Comparison of ENCODE assay signal across 16 cellular contexts in genomic region chr9:79701651-79702050, GRCh38.
A peak's percentile ranks its signal among the peaks of the same experiment; 100 is the strongest.
DNase-seq lines count a peak whose midpoint lies in the region; ATAC-seq and TF ChIP-seq lines count a peak whose summit lies in the region.
"Had no signal": no experiment of that assay in that cellular context is flagged by ENCODE, and none has a peak within 500 bp of the region (broad histone marks: within the 10 kb centered on the region; RNA-seq: fewer than 3 reads in every experiment).

No MANE protein-coding gene starts in this region.

- H3K4me1 ChIP-seq in IMR-90 (ENCODE audit: control insufficient read depth, insufficient read depth, low read length) (no peaks in the 10 kb centered on the region; the same call in 1 of the 2 replicates), adipocyte (ENCODE audit: control insufficient read depth, insufficient read depth, low read length) (no peaks in the 10 kb centered on the region), mucosa of descending colon (ENCODE audit: low read depth) (no peaks in the 10 kb centered on the region)

- DNase-seq in AG10803 (ENCODE audit: low read depth) = peak; percentile 64
- no peak for DNase-seq in IMR-90
- peak; percentile 26 for DNase-seq in adipocyte (ENCODE audit: low read depth)
- DNase-seq in mucosa of descending colon = peak in 1 of 3 donors; percentile 15
- DNase-seq in stimulated activated effector memory CD8-positive, alpha-beta T cell treated with anti-CD3 and anti-CD28 coated beads, Interleukin-12 subunit alpha, Interleukin-12 subunit beta, amount 100 ng/mL, for 72 hours (ENCODE audit: low spot score in 2 of 2) = no peak
- DNase-seq in glutamatergic neuron = no peak
- DNase-seq in activated T-cell treated with anti-CD3 and anti-CD28 coated beads, Interleukin-2, amount 50 U/mL, for 4 hours = no peak
- no peak for DNase-seq in SHP77 (lab: John Stamatoyannopoulos, UW)
- DNase-seq: DMS79 treated with DMSO at 0.1 percent for 48 hours; mammary epithelial cell; NCI-H526 treated with DMSO at 0.1 percent for 48 hours; ovary; stimulated activated CD8-positive, alpha-beta memory T cell treated with anti-CD3 and anti-CD28 coated beads, Interleukin-4, amount 100 ng/mL, for 48 hours had no signal

- TF ChIP-seq CTCF in AG10803 (conservative IDR thresholded peaks at IDR 0.05; ENCODE audit: low read length) (no peak), IMR-90 (conservative IDR thresholded peaks at IDR 0.05; ENCODE audit: low read depth, low read length) (no peak), mucosa of descending colon (IDR thresholded peaks at IDR 0.05) (no peak), glutamatergic neuron (IDR thresholded peaks at IDR 0.05; ENCODE audit: partially characterized antibody, unreplicated experiment) (no peak)

- ATAC-seq in IMR-90 (ENCODE audit: low read depth) (no peak), mucosa of descending colon (peak; percentile 57)
- ATAC-seq in stimulated activated effector memory CD8-positive, alpha-beta T cell treated with anti-CD3 and anti-CD28 coated beads, Interleukin-12 subunit alpha, Interleukin-12 subunit beta, amount 100 ng/mL, for 72 hours = no peak
- ATAC-seq in activated T-cell treated with anti-CD3 and anti-CD28 coated beads, Interleukin-2, amount 50 U/mL, for 4 hours = no peak

- no peak for TF ChIP-seq RAD21 in IMR-90 (IDR thresholded peaks at IDR 0.05; ENCODE audit: low read length)

- H3K4ac ChIP-seq in IMR-90 (ENCODE audit: low read depth, low read length) = no peak overlapping the region

- no peaks in the 10 kb centered on the region for H3K27me3 Mint-ChIP-seq in glutamatergic neuron (ENCODE audit: unreplicated experiment)
- H3K27me3 Mint-ChIP-seq in activated T-cell treated with anti-CD3 and anti-CD28 coated beads, Interleukin-2, amount 50 U/mL, for 4 hours (ENCODE audit: low read depth) = no peaks in the 10 kb centered on the region
- H3K27me3 Mint-ChIP-seq: activated naive CD4-positive, alpha-beta T cell treated with anti-CD3 and anti-CD28 coated beads, Interleukin-2, amount 50 U/mL, for 24 hours; central memory CD8-positive, alpha-beta T cell had no signal

- H3K9ac ChIP-seq in IMR-90 (ENCODE audit: low read depth, low read length) (no peak overlapping the region), adipocyte (ENCODE audit: low read length) (no peak overlapping the region)

- WGBS in IMR-90 (ENCODE audit: extremely low coverage in 2 of 2, insufficient read length in 1 of 2), 2 experiments = 100% methylated on average over 1 of the region's 2 CpGs; no CpG with 5 or more reads in 1 of the 2 experiments

- no peak overlapping the region for H4K91ac ChIP-seq in IMR-90 (ENCODE audit: insufficient read depth, low read depth, low read length)

- peaks cover 17% of the 10 kb centered on the region for H3K4me1 Mint-ChIP-seq in stimulated activated effector memory CD8-positive, alpha-beta T cell treated with anti-CD3 and anti-CD28 coated beads, Interleukin-12 subunit alpha, Interleukin-12 subunit beta, amount 100 ng/mL, for 72 hours
- no peaks in the 10 kb centered on the region for H3K4me1 Mint-ChIP-seq in glutamatergic neuron (ENCODE audit: low read depth, unreplicated experiment)
- H3K4me1 Mint-ChIP-seq in activated T-cell treated with anti-CD3 and anti-CD28 coated beads, Interleukin-2, amount 50 U/mL, for 4 hours (ENCODE audit: low read depth) = peaks cover 25% of the 10 kb centered on the region

- peaks cover 27 to 39% of the 10 kb centered on the region in 2 experiments for H3K79me1 ChIP-seq in IMR-90 (ENCODE audit: low read depth in 1 of 2, low read length in 2 of 2)

- 0 out of 2 replicates have a peak, but pooled peaks cover 3% of the 10 kb centered on the region for H4K20me1 ChIP-seq in IMR-90 (ENCODE audit: insufficient read depth, low read length)

- H2BK20ac ChIP-seq in IMR-90 (ENCODE audit: low read depth, low read length) = no peak overlapping the region

- H3K9me3 ChIP-seq in IMR-90 (ENCODE audit: control insufficient read depth, insufficient read depth, low read length) (no peaks in the 10 kb centered on the region), adipocyte (ENCODE audit: control insufficient read depth, low read length) (no peaks in the 10 kb centered on the region), mucosa of descending colon (no peaks in the 10 kb centered on the region)
- H3K9me3 ChIP-seq: HAP-1, ovary had no signal

- peaks cover 8% of the 10 kb centered on the region; the same call in 1 of the 2 replicates for H3K36me3 ChIP-seq in IMR-90 (ENCODE audit: control insufficient read depth, insufficient read depth, low read length)
- H3K36me3 ChIP-seq in adipocyte (ENCODE audit: control insufficient read depth, insufficient read depth, low read length, severe bottlenecking) = peaks cover 19% of the 10 kb centered on the region
- no peaks in the 10 kb centered on the region for H3K36me3 ChIP-seq in mucosa of descending colon (ENCODE audit: low read depth)
- H3K36me3 ChIP-seq: HAP-1, ovary had no signal

- H3K27me3 ChIP-seq in IMR-90 (ENCODE audit: control insufficient read depth, insufficient read depth, low read length) = no peaks in the 10 kb centered on the region
- H3K27me3 ChIP-seq in adipocyte (replicated peaks; ENCODE audit: control insufficient read depth, insufficient read depth, low read length) = no peaks in the 10 kb centered on the region
- H3K27me3 ChIP-seq: ovary had no signal

- H2BK5ac ChIP-seq in IMR-90 (ENCODE audit: low read depth, low read length, poor library complexity, severe bottlenecking) = no peak overlapping the region

- BruUV-seq in IMR-90 (replicated peaks; lab: Mats Ljungman, UMichigan) = no TSS peak

- no peak overlapping the region for H2AFZ ChIP-seq in IMR-90 (replicated peaks; ENCODE audit: low read length, poor library complexity)

- H3K27ac Mint-ChIP-seq in stimulated activated effector memory CD8-positive, alpha-beta T cell treated with anti-CD3 and anti-CD28 coated beads, Interleukin-12 subunit alpha, Interleukin-12 subunit beta, amount 100 ng/mL, for 72 hours = no peak overlapping the region
- no peak overlapping the region for H3K27ac Mint-ChIP-seq in glutamatergic neuron (ENCODE audit: unreplicated experiment)
- H3K27ac Mint-ChIP-seq: activated naive CD4-positive, alpha-beta T cell treated with anti-CD3 and anti-CD28 coated beads, Interleukin-2, amount 50 U/mL, for 24 hours had no signal

- no peak overlapping the region for H3K56ac ChIP-seq in IMR-90 (ENCODE audit: extremely low read depth, insufficient read depth, low read length)

- H3K4me3 Mint-ChIP-seq in stimulated activated effector memory CD8-positive, alpha-beta T cell treated with anti-CD3 and anti-CD28 coated beads, Interleukin-12 subunit alpha, Interleukin-12 subunit beta, amount 100 ng/mL, for 72 hours = no peak overlapping the region
- no peak overlapping the region for H3K4me3 Mint-ChIP-seq in glutamatergic neuron (ENCODE audit: unreplicated experiment)
- H3K4me3 Mint-ChIP-seq in activated T-cell treated with anti-CD3 and anti-CD28 coated beads, Interleukin-2, amount 50 U/mL, for 4 hours = no peak overlapping the region
- H3K4me3 Mint-ChIP-seq: activated naive CD4-positive, alpha-beta T cell treated with anti-CD3 and anti-CD28 coated beads, Interleukin-2, amount 50 U/mL, for 24 hours; central memory CD8-positive, alpha-beta T cell had no signal

- no peak overlapping the region for H3K23ac ChIP-seq in IMR-90 (ENCODE audit: low read depth, low read length)

- intact Hi-C loops in IMR-90 (cut with micrococcal nuclease) = no loop called here
- intact Hi-C loops in mucosa of descending colon (cut with DNase I, micrococcal nuclease) = no loop called here

- H2AK5ac ChIP-seq in IMR-90 (ENCODE audit: low read depth, low read length) = no peak overlapping the region

- dilution Hi-C loops in IMR-90 (cut with HindIII; ENCODE audit: low sequenced_read_pairs, unreplicated experiment) = no loop called here

- H3K4me2 ChIP-seq in IMR-90 (ENCODE audit: low read depth, low read length) = no peak overlapping the region

- TF ChIP-seq POLR2A in IMR-90 (IDR thresholded peaks at IDR 0.05; ENCODE audit: low read depth, low read length) = no peak

- no peak overlapping the region for H4K5ac ChIP-seq in IMR-90 (ENCODE audit: low read depth, low read length)

- peaks cover 14% of the 10 kb centered on the region for H3K36me3 Mint-ChIP-seq in stimulated activated effector memory CD8-positive, alpha-beta T cell treated with anti-CD3 and anti-CD28 coated beads, Interleukin-12 subunit alpha, Interleukin-12 subunit beta, amount 100 ng/mL, for 72 hours
- H3K36me3 Mint-ChIP-seq in glutamatergic neuron (ENCODE audit: unreplicated experiment) = peaks cover 6% of the 10 kb centered on the region
- peaks cover 28% of the 10 kb centered on the region for H3K36me3 Mint-ChIP-seq in activated T-cell treated with anti-CD3 and anti-CD28 coated beads, Interleukin-2, amount 50 U/mL, for 4 hours (ENCODE audit: insufficient read depth)

- in situ Hi-C loops in IMR-90 (cut with MboI; ENCODE audit: low sequenced_read_pairs) = no loop called here

- peaks cover 3% of the 10 kb centered on the region for H3K9me3 Mint-ChIP-seq in stimulated activated effector memory CD8-positive, alpha-beta T cell treated with anti-CD3 and anti-CD28 coated beads, Interleukin-12 subunit alpha, Interleukin-12 subunit beta, amount 100 ng/mL, for 72 hours
- H3K9me3 Mint-ChIP-seq in glutamatergic neuron (ENCODE audit: unreplicated experiment) = peaks cover under 1% of the 10 kb centered on the region
- no peaks in the 10 kb centered on the region for H3K9me3 Mint-ChIP-seq in activated T-cell treated with anti-CD3 and anti-CD28 coated beads, Interleukin-2, amount 50 U/mL, for 4 hours
- H3K9me3 Mint-ChIP-seq: activated naive CD4-positive, alpha-beta T cell treated with anti-CD3 and anti-CD28 coated beads, Interleukin-2, amount 50 U/mL, for 24 hours; central memory CD8-positive, alpha-beta T cell had no signal

- no peak overlapping the region for H2BK15ac ChIP-seq in IMR-90 (ENCODE audit: low read depth, low read length)

- H3K4me3 ChIP-seq in AG10803 (ENCODE audit: low read length) (no peak overlapping the region), IMR-90 (ENCODE audit: insufficient read depth, low read depth, low read length) (no peak overlapping the region), adipocyte (ENCODE audit: low read length) (no peak overlapping the region), mucosa of descending colon (no peak overlapping the region)
- H3K4me3 ChIP-seq: HAP-1, ovary had no signal

- CTCF ChIA-PET in IMR-90 (lab: Yijun Ruan, JAX) = no interaction called here

- H2AK9ac ChIP-seq in IMR-90 (replicated peaks; ENCODE audit: low read depth, low read length, poor library complexity) = peak overlapping the region; percentile 30

- no peaks in the 10 kb centered on the region; the same call in 1 of the 2 replicates for H3K9me1 ChIP-seq in IMR-90 (ENCODE audit: insufficient read depth, low read length)

- no peak overlapping the region for H3K14ac ChIP-seq in IMR-90 (replicated peaks; ENCODE audit: low read depth, low read length)

- no peak overlapping the region for H4K8ac ChIP-seq in IMR-90 (ENCODE audit: low read depth in 2 of 2, low read length in 2 of 2)

- H2BK120ac ChIP-seq in IMR-90 (ENCODE audit: low read depth, low read length) = no peak overlapping the region

- POLR2A ChIA-PET in IMR-90 (lab: Charles Lee; ENCODE audit: unreplicated experiment) = no interaction called here

- H3K27ac ChIP-seq in IMR-90 (ENCODE audit: insufficient read depth, low read length) = no peak overlapping the region
- H3K27ac ChIP-seq: ovary had no signal

- H3K18ac ChIP-seq in IMR-90 (ENCODE audit: low read depth, low read length) = no peak overlapping the region

TF ChIP-seq in IMR-90, 13 proteins besides CTCF, POLR2A, EP300 and RAD21 (continues in another document):
- TF ChIP-seq MAZ (IDR thresholded peaks at IDR 0.05; ENCODE audit: borderline replicate concordance, low read depth, low read length) = no peak

Comparison
In these comparisons a context has a peak if more than half of its experiments do, and no peak if none do; other contexts are left out.
1. DNase-seq: peak in AG10803 (single experiment) and adipocyte (single experiment); none in IMR-90 (single experiment), stimulated activated effector memory CD8-positive, alpha-beta T cell treated with anti-CD3 and anti-CD28 coated beads, Interleukin-12 subunit alpha, Interleukin-12 subunit beta, amount 100 ng/mL, for 72 hours (0 of 2), glutamatergic neuron (single experiment), activated T-cell treated with anti-CD3 and anti-CD28 coated beads, Interleukin-2, amount 50 U/mL, for 4 hours (single experiment) and SHP77 (0 of 2).